In genomic region chr4:183182873-183183725, GRCh38 we compare ENCODE assay signal across 8 cellular contexts.
DNase-seq lines count a peak whose midpoint lies in the region; ATAC-seq and TF ChIP-seq lines count a peak whose summit lies in the region.

No MANE protein-coding gene starts in this region.

- no peaks in the 10 kb centered on the region for H3K9me3 ChIP-seq in A673 (ENCODE audit: low read depth, low read length, poor library complexity, severe bottlenecking)
- no peaks in the 10 kb centered on the region for H3K9me3 ChIP-seq in Panc1 (ENCODE audit: control insufficient read depth, insufficient read depth, low read depth, low read length)
- H3K9me3 ChIP-seq in naive thymus-derived CD4-positive, alpha-beta T cell (ENCODE audit: control insufficient read depth in 2 of 3, low read length in 3 of 3), result no peaks in the 10 kb centered on the region

- no peak overlapping the region for H3K4me3 Mint-ChIP-seq in naive thymus-derived CD4-positive, alpha-beta T cell

- no peak overlapping the region for H3K4me3 ChIP-seq in A673 (ENCODE audit: low read depth, low read length, poor library complexity, severe bottlenecking)
- H3K4me3 ChIP-seq in Panc1 (ENCODE audit: low read depth in 2 of 2, low read length in 2 of 2), result no peak overlapping the region
- H3K4me3 ChIP-seq in naive thymus-derived CD4-positive, alpha-beta T cell (ENCODE audit: low read length), result no peak overlapping the region

- in situ Hi-C loops in Panc1 (cut with HindIII; ENCODE audit: low pct_unique_long_range_greater_than_20kb, low sequenced_read_pairs), result no loop called here

- DNase-seq in A673 (ENCODE audit: low spot score), result peak; percentile 98
- peak; percentile 70 for DNase-seq in HCEC 1CT
- no peak for DNase-seq in Panc1 (ENCODE audit: low read depth, low spot score)
- peak; percentile 92 for DNase-seq in dermis blood vessel endothelial cell
- DNase-seq in naive thymus-derived CD4-positive, alpha-beta T cell, result peak in 1 of 9 donors; percentile 22
- DNase-seq in GM19240 (ENCODE audit: insufficient read length, low spot score), result no peak
- DNase-seq in superior temporal gyrus (ENCODE audit: extremely low spot score), result no peak
- no peak for DNase-seq in NCI-H2227 (lab: John Stamatoyannopoulos, UW; ENCODE audit: unreplicated experiment)

- TF ChIP-seq CTCF in A673 (conservative IDR thresholded peaks at IDR 0.05; ENCODE audit: low read depth, low read length) (no peak), Panc1 (IDR thresholded peaks at IDR 0.05) (no peak)

- intact Hi-C loops in A673 (cut with micrococcal nuclease; ENCODE audit: unreplicated experiment) (no loop called here), Panc1 (cut with micrococcal nuclease; ENCODE audit: unreplicated experiment) (no loop called here)
- intact Hi-C loops in naive thymus-derived CD4-positive, alpha-beta T cell (cut with micrococcal nuclease), result no loop called here

- H3K9me3 Mint-ChIP-seq in naive thymus-derived CD4-positive, alpha-beta T cell, result peaks cover 0 to 9% (median 0%) of the 10 kb centered on the region in 11 donors

- peaks cover 7 to 32% (median 25%) of the 10 kb centered on the region in 7 donors for H3K4me1 Mint-ChIP-seq in naive thymus-derived CD4-positive, alpha-beta T cell

- BruUV-seq in A673 (replicated peaks; lab: Mats Ljungman, UMichigan), result no TSS peak
- BruUV-seq in Panc1 (replicated peaks; lab: Mats Ljungman, UMichigan), result no TSS peak

- ATAC-seq in Panc1, result peak; percentile 83
- ATAC-seq in naive thymus-derived CD4-positive, alpha-beta T cell, result peak; percentile 51

- no peaks in the 10 kb centered on the region for H3K27me3 ChIP-seq in A673 (replicated peaks; ENCODE audit: insufficient read depth, low read depth, low read length, poor library complexity)
- H3K27me3 ChIP-seq in Panc1 (ENCODE audit: control insufficient read depth, insufficient read depth, low read length), result no peaks in the 10 kb centered on the region
- no peaks in the 10 kb centered on the region for H3K27me3 ChIP-seq in naive thymus-derived CD4-positive, alpha-beta T cell (ENCODE audit: control insufficient read depth in 2 of 2, insufficient read depth in 2 of 2, low read length in 2 of 2)

- peaks cover 46% of the 10 kb centered on the region for H3K4me1 ChIP-seq in A673 (ENCODE audit: insufficient read depth, low read length, poor library complexity, severe bottlenecking)
- peaks cover 35% of the 10 kb centered on the region for H3K4me1 ChIP-seq in Panc1 (ENCODE audit: control insufficient read depth, insufficient read depth, low read length)
- H3K4me1 ChIP-seq in naive thymus-derived CD4-positive, alpha-beta T cell (ENCODE audit: control insufficient read depth in 2 of 2, insufficient read depth in 2 of 2, low read length in 2 of 2), result no peaks in the 10 kb centered on the region

- POLR2A ChIA-PET in A673 (lab: Charles Lee; ENCODE audit: low non-redundant PET), result no interaction called here
- POLR2A ChIA-PET in Panc1 (lab: Charles Lee), result no interaction called here
- POLR2A ChIA-PET in naive thymus-derived CD4-positive, alpha-beta T cell (lab: Charles Lee), result no interaction called here

- peaks cover 0 to 31% (median 11%) of the 10 kb centered on the region in 5 donors for H3K27me3 Mint-ChIP-seq in naive thymus-derived CD4-positive, alpha-beta T cell

- peaks cover 0 to 18% (median 7%) of the 10 kb centered on the region in 5 donors for H3K36me3 Mint-ChIP-seq in naive thymus-derived CD4-positive, alpha-beta T cell

- no peak overlapping the region for H3K27ac ChIP-seq in A673 (ENCODE audit: low read depth, low read length, poor library complexity, severe bottlenecking)
- peak overlapping the region; percentile 13 for H3K27ac ChIP-seq in Panc1 (ENCODE audit: low read length)
- H3K27ac ChIP-seq in naive thymus-derived CD4-positive, alpha-beta T cell (ENCODE audit: low read depth, low read length), result no peak overlapping the region

- H3K36me3 ChIP-seq in A673 (ENCODE audit: insufficient read depth, low read length, poor library complexity, severe bottlenecking) (no peaks in the 10 kb centered on the region), Panc1 (ENCODE audit: control insufficient read depth, insufficient read depth, low read length) (no peaks in the 10 kb centered on the region)
- no peaks in the 10 kb centered on the region for H3K36me3 ChIP-seq in naive thymus-derived CD4-positive, alpha-beta T cell (ENCODE audit: control insufficient read depth in 2 of 3, insufficient read depth in 3 of 3, low read length in 3 of 3)

- H3K27ac Mint-ChIP-seq in naive thymus-derived CD4-positive, alpha-beta T cell, result no peak overlapping the region

- CTCF ChIA-PET in A673 (lab: Charles Lee) (no interaction called here), Panc1 (lab: Charles Lee) (no interaction called here)
- CTCF ChIA-PET in naive thymus-derived CD4-positive, alpha-beta T cell (lab: Charles Lee), result no interaction called here

Comparison
In these comparisons a context has a peak if more than half of its experiments do, and no peak if none do; other contexts are left out.
1. DNase-seq: peak in A673 (single experiment), HCEC 1CT (single experiment) and dermis blood vessel endothelial cell (single experiment); none in Panc1 (single experiment), GM19240 (single experiment), superior temporal gyrus (single experiment) and NCI-H2227 (single experiment).